ENCODE assay signal across 22 cellular contexts in genomic region chr12:28132398-28132797, GRCh38.
"Had no signal": no experiment of that assay in that cellular context is flagged by ENCODE, and none has a peak within 500 bp of the region (broad histone marks: within the 10 kb centered on the region; RNA-seq: fewer than 3 reads in every experiment).

No MANE protein-coding gene starts in this region.

- H3K27ac ChIP-seq: adrenal gland, esophagus muscularis mucosa, gastrocnemius medialis, hepatocyte, spleen, tibial nerve had no signal

- H3K4me1 ChIP-seq: adrenal gland, gastrocnemius medialis, tibial nerve had no signal

- H3K4me3 ChIP-seq: adrenal gland, esophagus muscularis mucosa, gastrocnemius medialis, hepatocyte, spleen, tibial nerve had no signal

- ATAC-seq: gastrocnemius medialis; left cardiac atrium; naive thymus-derived CD4-positive, alpha-beta T cell; right cardiac atrium; T-cell had no signal

- H3K36me3 ChIP-seq: adrenal gland, esophagus muscularis mucosa, gastrocnemius medialis, spleen, tibial nerve had no signal

- H3K79me2 ChIP-seq: hepatocyte had no signal

- H3K9me3 ChIP-seq: adrenal gland, esophagus muscularis mucosa, gastrocnemius medialis, spleen, tibial nerve had no signal

- H3K4me2 ChIP-seq: hepatocyte had no signal

- DNase-seq: activated CD4-positive, alpha-beta memory T cell treated with anti-CD3 and anti-CD28 coated beads for 36 hours; activated CD4-positive, alpha-beta T cell treated with anti-CD3 and anti-CD28 coated beads, Interleukin-2, amount 10 ng/mL, durations not matched to agents 24 days and 14 days; activated CD4-positive, CD25-positive, alpha-beta regulatory T cell treated with anti-CD3 and anti-CD28 coated beads, Interleukin-2, amount 50 U/mL, for 72 hours; activated CD8-positive, alpha-beta memory T cell treated with anti-CD3 and anti-CD28 coated beads, Interleukin-2, amount 50 U/mL, for 4 hours; activated effector memory CD4-positive, alpha-beta T cell treated with anti-CD3 and anti-CD28 coated beads, Interleukin-2, amount 50 U/mL, for 16 hours; activated naive CD4-positive, alpha-beta T cell treated with anti-CD3 and anti-CD28 coated beads for 36 hours; activated naive CD8-positive, alpha-beta T cell treated with anti-CD3 and anti-CD28 coated beads for 36 hours; activated T-cell treated with anti-CD3 and anti-CD28 coated beads, Interleukin-2, amount 50 U/mL, for 1 hour; adrenal gland; gastrocnemius medialis; islet precursor cell; left cardiac atrium; midbrain; naive thymus-derived CD4-positive, alpha-beta T cell; occipital lobe; right cardiac atrium; spleen; stimulated activated naive CD4-positive, alpha-beta T cell treated with Interleukin-2 at 50 U/mL for 16 hours; T-cell had no signal

- H2AFZ ChIP-seq: hepatocyte had no signal

- H3K27me3 ChIP-seq: adrenal gland, esophagus muscularis mucosa, gastrocnemius medialis, hepatocyte, spleen, tibial nerve had no signal
